Comparison of ENCODE assay signal across 8 cellular contexts in the genomic region with DNA sequence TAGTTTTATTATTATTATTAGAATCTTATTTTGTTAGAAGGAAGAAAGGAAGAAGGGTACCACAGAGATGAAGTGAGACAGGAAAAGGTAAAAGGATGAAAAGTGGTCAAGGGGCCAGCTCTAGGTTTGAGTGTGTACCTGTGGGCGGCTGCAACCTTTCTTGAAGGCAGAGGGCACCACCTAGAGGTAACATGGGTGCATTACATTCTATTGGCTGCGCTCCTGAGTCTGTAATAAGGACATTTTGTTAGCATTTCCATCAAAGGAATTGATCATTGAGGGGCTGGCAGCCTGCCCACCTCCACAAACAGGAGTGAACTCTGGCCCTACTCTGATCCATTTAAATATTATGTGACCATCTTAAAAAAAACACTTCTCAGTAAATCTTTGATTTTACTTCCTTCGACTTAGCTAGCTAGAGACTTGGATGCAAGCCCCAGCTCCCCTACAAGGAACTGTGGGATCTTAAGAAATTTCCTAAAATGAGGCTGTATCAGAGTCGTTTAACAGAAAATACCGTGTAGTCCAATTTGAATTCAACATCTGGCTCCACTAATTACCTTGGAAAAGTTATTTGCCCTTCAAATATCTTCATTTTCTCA.
DNase-seq lines count a peak whose midpoint lies in the region; FAIRE-seq and TF ChIP-seq lines count a peak whose summit lies in the region.

No MANE protein-coding gene starts in this region.

- no peak for TF ChIP-seq POLR2A in H54 (IDR thresholded peaks at IDR 0.05; ENCODE audit: low read depth, low read length)

- TF ChIP-seq EP300 in Ishikawa (IDR thresholded peaks at IDR 0.05; ENCODE audit: borderline replicate concordance), result no peak

- TF ChIP-seq CTCF in epithelial cell of esophagus (IDR thresholded peaks at IDR 0.05; ENCODE audit: insufficient read depth, low read depth, low read length, missing control alignments), result peak; percentile 87

- FAIRE-seq in H54 (lab: Jason Lieb, UNC), result peak; percentile 91

- H3K4me3 ChIP-seq in epithelial cell of esophagus (ENCODE audit: low read length), result no peak overlapping the region

- in situ Hi-C loops in SK-MEL-5 (cut with HindIII; ENCODE audit: low pct_unique_long_range_greater_than_20kb, low sequenced_read_pairs), result no loop called here

- peak; percentile 42 for DNase-seq in A172 (ENCODE audit: low spot score)
- peak; percentile 39 for DNase-seq in GM03348 (ENCODE audit: low spot score)
- DNase-seq in H54 (ENCODE audit: insufficient read length, low spot score), result peak; percentile 7
- peak; percentile 63 for DNase-seq in SK-MEL-5 (ENCODE audit: low read depth, low spot score)
- peak; percentile 72 for DNase-seq in epithelial cell of esophagus (ENCODE audit: low read depth)
- peak; percentile 53 for DNase-seq in myocyte (ENCODE audit: low read depth)
- DNase-seq in activated gamma-delta T cell (lab: John Stamatoyannopoulos, UW), result no peak

- peak; percentile 88 for TF ChIP-seq RAD21 in Ishikawa (IDR thresholded peaks at IDR 0.05; ENCODE audit: low read depth)

TF ChIP-seq in Ishikawa, 13 proteins besides CTCF, POLR2A, EP300 and RAD21:
- TF ChIP-seq ZBTB7A (IDR thresholded peaks at IDR 0.05; ENCODE audit: low read depth) (no peak), NFIC (IDR thresholded peaks at IDR 0.05) (no peak), FOXM1 (IDR thresholded peaks at IDR 0.05; ENCODE audit: borderline replicate concordance, low read depth) (no peak), TCF12 (IDR thresholded peaks at IDR 0.05; ENCODE audit: low read depth) (no peak)
- TF ChIP-seq, protein P1, sequence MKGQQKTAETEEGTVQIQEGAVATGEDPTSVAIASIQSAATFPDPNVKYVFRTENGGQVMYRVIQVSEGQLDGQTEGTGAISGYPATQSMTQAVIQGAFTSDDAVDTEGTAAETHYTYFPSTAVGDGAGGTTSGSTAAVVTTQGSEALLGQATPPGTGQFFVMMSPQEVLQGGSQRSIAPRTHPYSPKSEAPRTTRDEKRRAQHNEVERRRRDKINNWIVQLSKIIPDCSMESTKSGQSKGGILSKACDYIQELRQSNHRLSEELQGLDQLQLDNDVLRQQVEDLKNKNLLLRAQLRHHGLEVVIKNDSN (IDR thresholded peaks at IDR 0.05), result no peak
